In genomic region chr2:47237375-47238357, GRCh38 we compare ENCODE assay signal across 9 cellular contexts.
A peak's percentile ranks its signal among the peaks of the same experiment; 100 is the strongest.
DNase-seq lines count a peak whose midpoint lies in the region; ATAC-seq lines count a peak whose summit lies in the region.
"Had no signal": no experiment of that assay in that cellular context is flagged by ENCODE, and none has a peak within 500 bp of the region (broad histone marks: within the 10 kb centered on the region; RNA-seq: fewer than 3 reads in every experiment).

No MANE protein-coding gene starts in this region.

- no peaks in the 10 kb centered on the region for H3K27me3 ChIP-seq in H7 (ENCODE audit: control insufficient read depth, insufficient read depth, low read length)
- no peaks in the 10 kb centered on the region for H3K27me3 ChIP-seq in trophoblast cell (ENCODE audit: insufficient read depth, low read length)

- no peak overlapping the region for H3K23ac ChIP-seq in trophoblast cell (ENCODE audit: low read length)

- H3K4me2 ChIP-seq in trophoblast cell (ENCODE audit: low read length) = no peak overlapping the region

- no peak overlapping the region for H3K27ac Mint-ChIP-seq in activated T-helper 17 cell treated with anti-CD3 and anti-CD28 coated beads, Interleukin-2, amount 50 U/mL, for 72 hours
- H3K27ac Mint-ChIP-seq: CD8-positive, alpha-beta memory T cell had no signal

- H3K79me2 ChIP-seq in trophoblast cell (ENCODE audit: control insufficient read depth, insufficient read depth, low read length, poor library complexity) = no peaks in the 10 kb centered on the region

- H2BK12ac ChIP-seq in trophoblast cell (ENCODE audit: low read length) = no peak overlapping the region

- H3K14ac ChIP-seq in trophoblast cell (ENCODE audit: low read length) = no peak overlapping the region

- H3K4ac ChIP-seq in trophoblast cell (ENCODE audit: low read depth, low read length) = no peak overlapping the region

- peaks cover 11% of the 10 kb centered on the region for H3K27me3 Mint-ChIP-seq in activated T-helper 17 cell treated with anti-CD3 and anti-CD28 coated beads, Interleukin-2, amount 50 U/mL, for 72 hours

- no peaks in the 10 kb centered on the region for H3K36me3 Mint-ChIP-seq in activated T-helper 17 cell treated with anti-CD3 and anti-CD28 coated beads, Interleukin-2, amount 50 U/mL, for 72 hours (ENCODE audit: low read depth)
- H3K36me3 Mint-ChIP-seq: CD8-positive, alpha-beta memory T cell had no signal

- 100% methylated on average over 1 of the region's 12 CpGs for WGBS in trophoblast cell (ENCODE audit: extremely low coverage, insufficient coverage, insufficient read length)

- peak; percentile 45 for DNase-seq in H7
- DNase-seq in head of caudate nucleus = peak in 34 of 42 donors; percentile 14 to 90 (median 52)
- no peak for DNase-seq in trophoblast cell
- DNase-seq in HPDE6-E6E7 (ENCODE audit: extremely low spot score) = no peak
- DNase-seq in activated effector memory CD4-positive, alpha-beta T cell treated with Interleukin-2 at 50 U/mL for 16 hours = no peak
- DNase-seq: CD8-positive, alpha-beta memory T cell had no signal

- H3K4me1 Mint-ChIP-seq in activated T-helper 17 cell treated with anti-CD3 and anti-CD28 coated beads, Interleukin-2, amount 50 U/mL, for 72 hours = no peaks in the 10 kb centered on the region
- H3K4me1 Mint-ChIP-seq: CD8-positive, alpha-beta memory T cell had no signal

- no peak overlapping the region for H2AFZ ChIP-seq in trophoblast cell (ENCODE audit: insufficient read depth, low read length, poor library complexity)

- no peak overlapping the region for H4K12ac ChIP-seq in trophoblast cell (ENCODE audit: low read depth, low read length)

- H3K9me3 ChIP-seq in trophoblast cell (ENCODE audit: insufficient read depth, low read depth, low read length) = no peaks in the 10 kb centered on the region

- peaks cover 6 to 11% of the 10 kb centered on the region in 2 experiments for H3K4me1 ChIP-seq in trophoblast cell (ENCODE audit: control insufficient read depth in 1 of 2, insufficient read depth in 2 of 2, low read length in 2 of 2)

- peak; percentile 51 for ATAC-seq in activated T-helper 17 cell treated with anti-CD3 and anti-CD28 coated beads, Interleukin-2, amount 50 U/mL, for 72 hours (replicated peaks)
- ATAC-seq in GM18867 (IDR thresholded peaks at IDR 0.05; ENCODE audit: unreplicated experiment) (no peak), HG03378 (IDR thresholded peaks at IDR 0.05; ENCODE audit: unreplicated experiment) (no peak)

- no peak overlapping the region for H3K9ac ChIP-seq in trophoblast cell (ENCODE audit: low read length)

- H3K79me1 ChIP-seq in trophoblast cell (ENCODE audit: low read length) = no peaks in the 10 kb centered on the region

- H3K9me3 Mint-ChIP-seq in activated T-helper 17 cell treated with anti-CD3 and anti-CD28 coated beads, Interleukin-2, amount 50 U/mL, for 72 hours = no peaks in the 10 kb centered on the region
- H3K9me3 Mint-ChIP-seq: CD8-positive, alpha-beta memory T cell had no signal

- H2AK5ac ChIP-seq in trophoblast cell (ENCODE audit: low read length) = peak overlapping the region; percentile 22

- H4K91ac ChIP-seq in trophoblast cell (ENCODE audit: low read depth, low read length) = no peak overlapping the region

- H2BK120ac ChIP-seq in trophoblast cell (ENCODE audit: insufficient read depth, low read length, poor library complexity) = no peak overlapping the region

- no peak overlapping the region for H2BK5ac ChIP-seq in trophoblast cell (ENCODE audit: low read depth, low read length, poor library complexity)

- H3K4me3 ChIP-seq in H7 (ENCODE audit: insufficient read depth, low read depth, low read length) (no peak overlapping the region), trophoblast cell (ENCODE audit: low read depth, low read length) (no peak overlapping the region)

- intact Hi-C loops in head of caudate nucleus (cut with DNase I) = no loop called here

- no peak overlapping the region for H3K27ac ChIP-seq in trophoblast cell (ENCODE audit: low read depth, low read length)

- H3K18ac ChIP-seq in trophoblast cell (ENCODE audit: low read length) = no peak overlapping the region

- H3K36me3 ChIP-seq in H7 (replicated peaks; ENCODE audit: control insufficient read depth, insufficient read depth, low read length) = no peaks in the 10 kb centered on the region
- no peaks in the 10 kb centered on the region for H3K36me3 ChIP-seq in trophoblast cell (ENCODE audit: control insufficient read depth in 1 of 2, insufficient read depth in 2 of 2, low read length in 2 of 2)

- H3K4me3 Mint-ChIP-seq in activated T-helper 17 cell treated with anti-CD3 and anti-CD28 coated beads, Interleukin-2, amount 50 U/mL, for 72 hours = no peak overlapping the region
- H3K4me3 Mint-ChIP-seq: CD8-positive, alpha-beta memory T cell had no signal

- H4K8ac ChIP-seq in trophoblast cell (ENCODE audit: low read depth, low read length) = no peak overlapping the region

Comparison
In these comparisons a context has a peak if more than half of its experiments do, and no peak if none do; other contexts are left out.
1. DNase-seq: peak in H7 (single experiment) and head of caudate nucleus (34 of 42); none in trophoblast cell (0 of 2), HPDE6-E6E7 (single experiment) and activated effector memory CD4-positive, alpha-beta T cell treated with Interleukin-2 at 50 U/mL for 16 hours (single experiment).